ENCODE assay signal across 12 cellular contexts in the genomic region with DNA sequence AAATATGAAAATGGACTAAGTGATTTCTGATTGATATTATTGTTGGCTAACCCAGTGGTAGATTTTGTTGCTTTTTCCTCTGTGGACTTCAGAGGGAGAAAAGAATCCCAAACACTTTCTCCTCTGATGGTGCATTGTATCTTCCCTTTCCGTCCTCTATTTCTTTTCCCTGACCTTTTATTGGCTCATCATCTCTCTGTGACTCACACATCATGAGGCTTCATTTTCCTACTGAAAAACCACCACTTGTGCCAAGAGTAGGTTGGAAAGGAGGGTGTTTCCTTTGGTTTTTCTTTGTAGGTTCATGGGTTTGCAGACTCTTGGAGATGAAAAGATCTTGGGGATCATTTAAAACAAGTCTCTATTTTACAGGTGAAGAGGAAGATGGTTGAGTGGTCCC.
A peak's percentile ranks its signal among the peaks of the same experiment; 100 is the strongest.
DNase-seq lines count a peak whose midpoint lies in the region; ATAC-seq and TF ChIP-seq lines count a peak whose summit lies in the region.
"Had no signal": no experiment of that assay in that cellular context is flagged by ENCODE, and none has a peak within 500 bp of the region (broad histone marks: within the 10 kb centered on the region; RNA-seq: fewer than 3 reads in every experiment).

No MANE protein-coding gene starts in this region.

- no peak for TF ChIP-seq CTCF in astrocyte of the spinal cord (IDR thresholded peaks at IDR 0.05; ENCODE audit: low read depth, low read length)
- TF ChIP-seq CTCF in foreskin keratinocyte (conservative IDR thresholded peaks at IDR 0.05) = no peak
- no peak for TF ChIP-seq CTCF in suprapubic skin (IDR thresholded peaks at IDR 0.05)

- H3K4me3 ChIP-seq in astrocyte of the spinal cord (ENCODE audit: low read depth, low read length) (no peak overlapping the region), suprapubic skin (no peak overlapping the region)

- TF ChIP-seq EP300 in suprapubic skin (IDR thresholded peaks at IDR 0.05) = no peak

- DNase-seq in HCEC 1CT (peak; percentile 17), astrocyte of the spinal cord (ENCODE audit: low read depth, low spot score) (peak; percentile 82), foreskin keratinocyte (peak in 1 of 2 donors; percentile 71), suprapubic skin (ENCODE audit: low spot score in 2 of 2) (no peak), NCI-H748 (lab: John Stamatoyannopoulos, UW; ENCODE audit: unreplicated experiment) (no peak)
- no peak for DNase-seq in stimulated activated CD4-positive, alpha-beta T cell treated with anti-CD3 and anti-CD28 coated beads, Interleukin-2, amount 100 ng/mL, for 48 hours
- DNase-seq: activated CD4-positive, alpha-beta T cell treated with anti-CD3 and anti-CD28 coated beads for 36 hours; DMS 273 treated with DMSO at 0.1 percent for 48 hours; hippocampal formation; NCI-H1694; NCI-H82 had no signal

- in situ Hi-C loops in astrocyte of the spinal cord (cut with HindIII; ENCODE audit: low sequenced_read_pairs) = no loop called here

- H3K4me1 ChIP-seq in foreskin keratinocyte (peaks cover 33% of the 10 kb centered on the region), suprapubic skin (peaks cover 20% of the 10 kb centered on the region)

- peak overlapping the region; percentile 28 for H3K27ac ChIP-seq in foreskin keratinocyte
- peak overlapping the region; percentile 27 for H3K27ac ChIP-seq in suprapubic skin

- H3K27me3 ChIP-seq in foreskin keratinocyte = no peaks in the 10 kb centered on the region
- H3K27me3 ChIP-seq in suprapubic skin = no peaks in the 10 kb centered on the region

- 8% methylated on average over 1 of the region's 1 CpG for WGBS in suprapubic skin

- H3K9me3 ChIP-seq in suprapubic skin = no peaks in the 10 kb centered on the region

- ATAC-seq in foreskin keratinocyte (peak; percentile 49), GM18873 (IDR thresholded peaks at IDR 0.05; ENCODE audit: low FRiP score, unreplicated experiment) (no peak)
- ATAC-seq: activated CD4-positive, alpha-beta T cell treated with anti-CD3 and anti-CD28 coated beads for 36 hours had no signal

- no peaks in the 10 kb centered on the region for H3K36me3 ChIP-seq in suprapubic skin

- no peak for TF ChIP-seq POLR2A in suprapubic skin (IDR thresholded peaks at IDR 0.05)

Comparison
In these comparisons a context has a peak if more than half of its experiments do, and no peak if none do; other contexts are left out.
1. DNase-seq: peak in HCEC 1CT (single experiment) and astrocyte of the spinal cord (single experiment); none in suprapubic skin (0 of 2), stimulated activated CD4-positive, alpha-beta T cell treated with anti-CD3 and anti-CD28 coated beads, Interleukin-2, amount 100 ng/mL, for 48 hours (0 of 2) and NCI-H748 (single experiment).